In the genomic region with DNA sequence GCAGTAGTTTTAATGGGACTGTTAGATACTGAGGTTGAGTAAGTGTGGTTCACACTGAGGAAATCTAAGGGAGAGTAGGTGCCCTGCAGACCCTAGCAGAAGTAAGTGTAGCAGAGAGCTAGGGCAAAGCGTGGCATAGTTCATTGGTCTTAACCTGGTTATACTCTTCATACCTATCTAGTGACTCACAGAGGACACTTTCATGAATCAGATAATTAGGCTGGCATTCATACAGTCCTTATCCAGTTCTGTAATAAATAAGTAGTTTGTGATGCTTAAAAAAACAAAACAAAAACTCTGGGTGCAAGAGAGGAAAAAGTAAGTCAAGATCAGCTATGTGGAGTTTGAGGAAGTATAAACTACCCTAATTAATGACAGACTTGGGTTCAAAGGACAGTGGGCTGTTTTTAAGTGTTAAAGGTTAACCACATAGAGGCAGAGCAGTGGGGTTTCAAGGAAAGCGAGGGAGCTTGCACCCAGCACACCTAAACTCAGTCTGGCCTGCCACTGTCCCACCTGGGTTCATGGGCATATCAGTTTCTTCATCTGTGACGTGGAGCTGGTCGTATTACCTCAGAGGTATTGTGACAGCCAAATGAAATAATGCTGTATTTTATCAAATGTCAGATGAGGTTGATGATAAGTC, we compare ENCODE assay signal across 1 cellular context.
TF ChIP-seq lines count a peak whose summit lies in the region.

No MANE protein-coding gene starts in this region.

TF ChIP-seq in HCT116, 20 proteins besides CTCF, POLR2A, EP300 and RAD21 (continued from another document):
- TF ChIP-seq ZBTB33 (IDR thresholded peaks at IDR 0.05; ENCODE audit: extremely low read depth, insufficient replicate concordance, low read length) = no peak
- peak; percentile 72 for TF ChIP-seq JUND (IDR thresholded peaks at IDR 0.05)
- TF ChIP-seq SRF (IDR thresholded peaks at IDR 0.05; ENCODE audit: low read depth) = no peak
- TF ChIP-seq ATF3 (IDR thresholded peaks at IDR 0.05) = no peak
- TF ChIP-seq CBX3 (IDR thresholded peaks at IDR 0.05; ENCODE audit: low read depth) = no peak
- TF ChIP-seq POLR2AphosphoS5 (IDR thresholded peaks at IDR 0.05; ENCODE audit: low read depth, low read length) = no peak
- TF ChIP-seq EZH2phosphoT487 (IDR thresholded peaks at IDR 0.05; ENCODE audit: borderline replicate concordance) = no peak
- TF ChIP-seq MAX (IDR thresholded peaks at IDR 0.05) = no peak; the same call in 1 of the 2 replicates
